9 cellular contexts compared by ENCODE assay signal in genomic region chr10:63173468-63174227, GRCh38. TPM values are rescaled to one million over a fixed set of nuclear protein-coding genes. Genes with fewer than 3 reads are reported as not detected.
A peak's percentile ranks its signal among the peaks of the same experiment; 100 is the strongest.
DNase-seq lines count a peak whose midpoint lies in the region; ATAC-seq and TF ChIP-seq lines count a peak whose summit lies in the region.
"Had no signal": no experiment of that assay in that cellular context is flagged by ENCODE, and none has a peak within 500 bp of the region (broad histone marks: within the 10 kb centered on the region; RNA-seq: fewer than 3 reads in every experiment).

No MANE protein-coding gene starts in this region.

- no peak overlapping the region for H3K27ac ChIP-seq in psoas muscle
- H3K27ac ChIP-seq: ascending aorta had no signal

- ATAC-seq in GM18502 (IDR thresholded peaks at IDR 0.05; ENCODE audit: poor library complexity, unreplicated experiment) (peak; percentile 99), GM21381 (IDR thresholded peaks at IDR 0.05; ENCODE audit: unreplicated experiment) (peak; percentile 99), HG03354 (IDR thresholded peaks at IDR 0.05; ENCODE audit: poor library complexity, severe bottlenecking, unreplicated experiment) (peak; percentile 100), psoas muscle (no peak)
- ATAC-seq in central memory CD8-positive, alpha-beta T cell (replicated peaks; ENCODE audit: extremely low read depth, poor library complexity, severe bottlenecking): peak; percentile 64

- H3K4me1 Mint-ChIP-seq in central memory CD8-positive, alpha-beta T cell: peaks cover 16% of the 10 kb centered on the region

- H3K4me3 ChIP-seq in psoas muscle: no peak overlapping the region
- H3K4me3 ChIP-seq: ascending aorta had no signal

- no peaks in the 10 kb centered on the region for H3K27me3 Mint-ChIP-seq in central memory CD8-positive, alpha-beta T cell

- H3K4me3 Mint-ChIP-seq in central memory CD8-positive, alpha-beta T cell: no peak overlapping the region

- no peaks in the 10 kb centered on the region for H3K9me3 Mint-ChIP-seq in central memory CD8-positive, alpha-beta T cell

- H3K9me3 ChIP-seq in psoas muscle: no peaks in the 10 kb centered on the region
- H3K9me3 ChIP-seq: ascending aorta had no signal

- peaks cover 3 to 92% of the 10 kb centered on the region in 2 donors for H3K36me3 ChIP-seq in psoas muscle (ENCODE audit: insufficient read depth in 1 of 2, low read depth in 1 of 2)

- 98 to 100% (median 100%) methylated on average over 1 of the region's 1 CpG for WGBS in psoas muscle, 3 donors

- TF ChIP-seq CTCF in psoas muscle (IDR thresholded peaks at IDR 0.05): no peak

- H3K27ac Mint-ChIP-seq in central memory CD8-positive, alpha-beta T cell (ENCODE audit: low read depth): no peak overlapping the region

- H3K4me1 ChIP-seq in psoas muscle: no peaks in the 10 kb centered on the region
- H3K4me1 ChIP-seq: ascending aorta had no signal

- H3K36me3 Mint-ChIP-seq in central memory CD8-positive, alpha-beta T cell (ENCODE audit: insufficient read depth): peaks cover 57% of the 10 kb centered on the region

- DNase-seq in central memory CD8-positive, alpha-beta T cell (ENCODE audit: low spot score in 2 of 2): no peak
- DNase-seq in HuH-7 (ENCODE audit: low spot score) (no peak), NCI-H128 (lab: John Stamatoyannopoulos, UW; ENCODE audit: unreplicated experiment) (no peak), psoas muscle (no peak)
- no peak for DNase-seq in activated CD4-positive, alpha-beta T cell treated with anti-CD3 and anti-CD28 coated beads, Interleukin-2, amount 50 U/mL, for 4 hours

- H3K27me3 ChIP-seq in psoas muscle (ENCODE audit: insufficient read depth in 3 of 3, low read length in 2 of 3): no peaks in the 10 kb centered on the region
- H3K27me3 ChIP-seq: ascending aorta had no signal

- intact Hi-C loops in psoas muscle (cut with DNase I): no loop called here

RNA-seq across cellular contexts. Expression of gene NRBF2, which starts 40.5 kb away (rescaled TPM):
- total RNA-seq in psoas muscle: 10 to 100 TPM; 23.1 to 85.3 (median 31.7) TPM
- 10 to 100 TPM; 17.3 to 23.4 (median 21.4) TPM for polyA plus RNA-seq in psoas muscle

Comparison
In these comparisons a context has a peak if more than half of its experiments do, and no peak if none do; other contexts are left out.
1. ATAC-seq: peak in GM18502 (single experiment), GM21381 (single experiment), HG03354 (single experiment) and central memory CD8-positive, alpha-beta T cell (single experiment); none in psoas muscle (0 of 4).